ENCODE assay signal across 9 cellular contexts in genomic region chr15:32870240-32871033, GRCh38.
A peak's percentile ranks its signal among the peaks of the same experiment; 100 is the strongest.
DNase-seq lines count a peak whose midpoint lies in the region; ATAC-seq and TF ChIP-seq lines count a peak whose summit lies in the region.
"Had no signal": no experiment of that assay in that cellular context is flagged by ENCODE, and none has a peak within 500 bp of the region (broad histone marks: within the 10 kb centered on the region; RNA-seq: fewer than 3 reads in every experiment).

No MANE protein-coding gene starts in this region.

- no peaks in the 10 kb centered on the region for H3K36me3 ChIP-seq in breast epithelium

- no peaks in the 10 kb centered on the region for H3K9me3 ChIP-seq in breast epithelium

- no peak overlapping the region for H3K27ac ChIP-seq in breast epithelium

- TF ChIP-seq CTCF in breast epithelium (IDR thresholded peaks at IDR 0.05): no peak

- H3K27me3 ChIP-seq in breast epithelium: no peaks in the 10 kb centered on the region

- peak; percentile 18 for DNase-seq in activated T-helper 9 cell treated with anti-CD3 and anti-CD28 coated beads, Interleukin-2, amount 50 U/mL, for 16 hours (ENCODE audit: low read depth)
- peak; percentile 77 for DNase-seq in renal cortical epithelial cell (ENCODE audit: low read depth)
- no peak for DNase-seq in NCI-H524 (lab: John Stamatoyannopoulos, UW)
- no peak for DNase-seq in stimulated activated CD4-positive, alpha-beta T cell treated with anti-CD3 and anti-CD28 coated beads, Interleukin-4, amount 100 ng/mL, for 24 hours
- DNase-seq in AML-193 (lab: John Stamatoyannopoulos, UW): no peak
- DNase-seq in breast epithelium (ENCODE audit: low spot score in 2 of 2): no peak

- ATAC-seq in GM18861 (IDR thresholded peaks at IDR 0.05; ENCODE audit: unreplicated experiment) (peak; percentile 82), HG03432 (IDR thresholded peaks at IDR 0.05; ENCODE audit: unreplicated experiment) (peak; percentile 86)
- ATAC-seq: activated CD4-positive, CD25-positive, alpha-beta regulatory T cell treated with anti-CD3 and anti-CD28 coated beads, Interleukin-2, amount 50 U/mL, for 24 hours had no signal

- intact Hi-C loops in breast epithelium (cut with DNase I; ENCODE audit: low total_unique reads): loop anchor here (2.0 kb wide), 1 partner anchor 32 kb away; no protein-coding TSS in a partner anchor

- H3K4me1 ChIP-seq in breast epithelium: no peaks in the 10 kb centered on the region

- no peak for TF ChIP-seq POLR2A in breast epithelium (IDR thresholded peaks at IDR 0.05)

- H3K4me3 ChIP-seq in breast epithelium: no peak overlapping the region

Comparison
In these comparisons a context has a peak if more than half of its experiments do, and no peak if none do; other contexts are left out.
1. DNase-seq: peak in activated T-helper 9 cell treated with anti-CD3 and anti-CD28 coated beads, Interleukin-2, amount 50 U/mL, for 16 hours (single experiment) and renal cortical epithelial cell (single experiment); none in NCI-H524 (0 of 2), stimulated activated CD4-positive, alpha-beta T cell treated with anti-CD3 and anti-CD28 coated beads, Interleukin-4, amount 100 ng/mL, for 24 hours (single experiment), AML-193 (0 of 2) and breast epithelium (0 of 2).